Comparison of ENCODE assay signal across 13 cellular contexts in genomic region chr1:26782521-26783212, GRCh38. TPM values are rescaled to one million over a fixed set of nuclear protein-coding genes. Genes with fewer than 3 reads are reported as not detected.
DNase-seq lines count a peak whose midpoint lies in the region; ATAC-seq and TF ChIP-seq lines count a peak whose summit lies in the region.
"Had no signal": no experiment of that assay in that cellular context is flagged by ENCODE, and none has a peak within 500 bp of the region (broad histone marks: within the 10 kb centered on the region; RNA-seq: fewer than 3 reads in every experiment).

No MANE protein-coding gene starts in this region.

- intact Hi-C loops in CD8-positive, alpha-beta T cell (cut with DNase I, micrococcal nuclease): no loop called here
- intact Hi-C loops in OCI-LY7 (cut with micrococcal nuclease; ENCODE audit: unreplicated experiment): no loop called here

- peaks cover 51% of the 10 kb centered on the region for H3K36me3 Mint-ChIP-seq in CD8-positive, alpha-beta T cell

- H3K4me2 ChIP-seq in OCI-LY7 (ENCODE audit: low read length) (no peak overlapping the region), osteoblast (ENCODE audit: insufficient read depth, low read length) (no peak overlapping the region)

- DNase-seq in CD8-positive, alpha-beta T cell: no peak
- no peak for DNase-seq in OCI-LY7 (ENCODE audit: low spot score)
- DNase-seq in coronary artery (ENCODE audit: low spot score): no peak
- peak; percentile 88 for DNase-seq in osteoblast (ENCODE audit: insufficient read length, low spot score, missing footprints)
- no peak for DNase-seq in COLO829 (ENCODE audit: low spot score)
- DNase-seq in activated effector memory CD4-positive, alpha-beta T cell treated with anti-CD3 and anti-CD28 coated beads, Interleukin-2, amount 50 U/mL, for 16 hours: no peak
- no peak for DNase-seq in NCI-H774 (lab: John Stamatoyannopoulos, UW)
- DNase-seq: effector CD8-positive, alpha-beta T cell; hypothalamus; NCI-H187 treated with DMSO at 0.1 percent for 48 hours; PC-3; stimulated activated CD4-positive, alpha-beta T cell treated with anti-CD3 and anti-CD28 coated beads, Interleukin-12 subunit alpha, Interleukin-12 subunit beta, amount 100 ng/mL, for 4 hours had no signal

- no peak overlapping the region for H3K4me3 Mint-ChIP-seq in CD8-positive, alpha-beta T cell

- no peaks in the 10 kb centered on the region for H3K27me3 ChIP-seq in CD8-positive, alpha-beta T cell (ENCODE audit: insufficient read depth, low read length)
- H3K27me3 ChIP-seq in osteoblast (ENCODE audit: insufficient read depth, low read length): no peaks in the 10 kb centered on the region

- H3K4me1 Mint-ChIP-seq in CD8-positive, alpha-beta T cell (ENCODE audit: low read depth): peaks cover 68% of the 10 kb centered on the region

- no peak for TF ChIP-seq CTCF in CD8-positive, alpha-beta T cell (IDR thresholded peaks at IDR 0.05)
- no peak for TF ChIP-seq CTCF in OCI-LY7 (conservative IDR thresholded peaks at IDR 0.05; ENCODE audit: low read length)
- TF ChIP-seq CTCF in coronary artery (IDR thresholded peaks at IDR 0.05): no peak
- no peak for TF ChIP-seq CTCF in osteoblast (IDR thresholded peaks at IDR 0.05; ENCODE audit: extremely low read depth, low read depth, low read length)

- no peak overlapping the region for H2AFZ ChIP-seq in OCI-LY7 (ENCODE audit: low read length)
- no peak overlapping the region for H2AFZ ChIP-seq in osteoblast (ENCODE audit: low read length)

- CTCF ChIA-PET in CD8-positive, alpha-beta T cell (lab: Charles Lee): interaction anchor here (17.3 kb wide), 1 partner anchor 178 kb away, joined by 439 read pairs; no protein-coding TSS in a partner anchor
- CTCF ChIA-PET in OCI-LY7 (lab: Charles Lee; ENCODE audit: unreplicated experiment): no interaction called here

- H3K9me3 Mint-ChIP-seq in CD8-positive, alpha-beta T cell: no peaks in the 10 kb centered on the region

- ATAC-seq in CD8-positive, alpha-beta T cell: no peak
- no peak for ATAC-seq in HG02759 (IDR thresholded peaks at IDR 0.05; ENCODE audit: unreplicated experiment)
- ATAC-seq: PC-3 had no signal

- no peaks in the 10 kb centered on the region for H3K9me2 ChIP-seq in OCI-LY7 (ENCODE audit: insufficient read depth, low read length)

- H3K4me3 ChIP-seq in CD8-positive, alpha-beta T cell (ENCODE audit: low read depth, low read length): no peak overlapping the region
- H3K4me3 ChIP-seq in OCI-LY7 (ENCODE audit: low read depth, low read length, poor library complexity, severe bottlenecking) (no peak overlapping the region), coronary artery (no peak overlapping the region), osteoblast (ENCODE audit: insufficient read depth, low read length) (no peak overlapping the region)

- no TSS peak for BruUV-seq in OCI-LY7 (replicated peaks; lab: Mats Ljungman, UMichigan)

- POLR2A ChIA-PET in CD8-positive, alpha-beta T cell (lab: Charles Lee): interaction anchor here (9.6 kb wide), 1 partner anchor 86 kb away, joined by 224 read pairs; the partner anchor contains the start of gene ARID1A
- POLR2A ChIA-PET in OCI-LY7 (lab: Charles Lee): no interaction called here

- H3K79me2 ChIP-seq in OCI-LY7 (ENCODE audit: insufficient read depth, low read depth, low read length): no peaks in the 10 kb centered on the region
- peaks cover 32% of the 10 kb centered on the region for H3K79me2 ChIP-seq in osteoblast (ENCODE audit: insufficient read depth, low read length)

- no peaks in the 10 kb centered on the region for H3K9me3 ChIP-seq in CD8-positive, alpha-beta T cell (ENCODE audit: low read length)
- no peaks in the 10 kb centered on the region for H3K9me3 ChIP-seq in OCI-LY7 (ENCODE audit: low read length)
- no peaks in the 10 kb centered on the region for H3K9me3 ChIP-seq in osteoblast (ENCODE audit: low read depth, low read length)

- no peaks in the 10 kb centered on the region for H3K27me3 Mint-ChIP-seq in CD8-positive, alpha-beta T cell (ENCODE audit: low read depth)

- peak overlapping the region; percentile 62 for H3K27ac Mint-ChIP-seq in CD8-positive, alpha-beta T cell

- H3K36me3 ChIP-seq in CD8-positive, alpha-beta T cell (ENCODE audit: insufficient read depth, low read length): peaks cover 28% of the 10 kb centered on the region
- H3K36me3 ChIP-seq in OCI-LY7 (ENCODE audit: insufficient read depth, low read length) (peaks cover 68% of the 10 kb centered on the region), osteoblast (ENCODE audit: insufficient read depth, low read length) (peaks cover 55% of the 10 kb centered on the region)

- no peak overlapping the region for H3K27ac ChIP-seq in CD8-positive, alpha-beta T cell (ENCODE audit: low read depth, low read length)
- H3K27ac ChIP-seq in OCI-LY7 (ENCODE audit: low read depth, low read length, poor library complexity, severe bottlenecking) (peak overlapping the region; percentile 0), coronary artery (peak overlapping the region; percentile 28 to 86), osteoblast (ENCODE audit: low read depth, low read length) (peak overlapping the region; percentile 16)

- peaks cover 30% of the 10 kb centered on the region for H3K4me1 ChIP-seq in CD8-positive, alpha-beta T cell (ENCODE audit: insufficient read depth, low read length)
- H3K4me1 ChIP-seq in OCI-LY7 (ENCODE audit: insufficient read depth, low read length, poor library complexity, severe bottlenecking): peaks cover 24% of the 10 kb centered on the region
- peaks cover 45% of the 10 kb centered on the region for H3K4me1 ChIP-seq in osteoblast (ENCODE audit: insufficient read depth, low read length)

- H4K20me1 ChIP-seq in OCI-LY7 (ENCODE audit: insufficient read depth, low read length): no peaks in the 10 kb centered on the region
- peaks cover 5% of the 10 kb centered on the region for H4K20me1 ChIP-seq in osteoblast (ENCODE audit: insufficient read depth, low read length)

RNA-seq across cellular contexts. Expression of gene PIGV, which starts 5.1 kb away (rescaled TPM):
- 10 to 100 TPM in 1 of 2 experiments, 1 to 10 TPM in 1; 9.5 to 12.7 TPM for total RNA-seq in CD8-positive, alpha-beta T cell
- 8.2 and 10.3 TPM in 2 replicates for total RNA-seq in OCI-LY7 (2014; rRNA removed; shearing (Covaris generic))
- total RNA-seq in OCI-LY7 (2022) (15.2 and 18.0 TPM in 2 replicates), osteoblast (18.1 and 19.2 TPM in 2 replicates)

RNA-seq across cellular contexts. Expression of gene ZDHHC18, which starts 43.8 kb away (rescaled TPM):
- total RNA-seq in CD8-positive, alpha-beta T cell: 10 to 100 TPM; 55.2 to 55.4 TPM
- 8.0 and 19.5 TPM in 2 replicates for total RNA-seq in OCI-LY7 (2014; rRNA removed; shearing (Covaris generic))
- total RNA-seq in OCI-LY7 (2022) (17.1 and 18.2 TPM in 2 replicates), osteoblast (6.2 and 7.6 TPM in 2 replicates)
